ENCODE assay signal across 8 cellular contexts in genomic region chr1:120340838-120341751, GRCh38.
DNase-seq lines count a peak whose midpoint lies in the region; ATAC-seq, FAIRE-seq and TF ChIP-seq lines count a peak whose summit lies in the region.
"Not testable (repeated sequence)": the region's sequence is repeated elsewhere in the genome, so short reads cannot be mapped to it uniquely, and the experiment has no call there.

No MANE protein-coding gene starts in this region.

- not testable (repeated sequence) for FAIRE-seq in astrocyte (lab: Jason Lieb, UNC)

- H3K36me3 Mint-ChIP-seq in activated CD8-positive, alpha-beta T cell treated with anti-CD3 and anti-CD28 coated beads, Interleukin-2, amount 10 ng/mL, durations not matched to agents 7 days and 5 days (ENCODE audit: low read depth); astrocyte (ENCODE audit: low read depth, unreplicated experiment); mesothelial cell of epicardium: not testable (repeated sequence)

- peak overlapping the region; percentile 84 for H3K4me2 ChIP-seq in PC-9
- peak overlapping the region; percentile 80 for H3K4me2 ChIP-seq in astrocyte (ENCODE audit: low read length)

- ATAC-seq in activated CD8-positive, alpha-beta T cell treated with anti-CD3 and anti-CD28 coated beads, Interleukin-2, amount 10 ng/mL, durations not matched to agents 7 days and 5 days = not testable (repeated sequence)

- peak in 1 of 2 donors; percentile 63 for TF ChIP-seq POLR2A in thyroid gland (IDR thresholded peaks at IDR 0.05)

- H3F3A ChIP-seq in PC-9 (ENCODE audit: insufficient read depth, low read depth) = not testable (repeated sequence)

- intact Hi-C loops in PC-9 (cut with micrococcal nuclease; ENCODE audit: unreplicated experiment); thyroid gland (cut with DNase I): not testable (repeated sequence)

- not testable (repeated sequence) for H3K9ac ChIP-seq in astrocyte (ENCODE audit: low read length)
- peak overlapping the region in 1 of 3 donors; percentile 25 for H3K9ac ChIP-seq in skeletal muscle tissue (ENCODE audit: low read depth in 1 of 3, low read length in 3 of 3)

- H3K9me3 Mint-ChIP-seq in activated CD8-positive, alpha-beta T cell treated with anti-CD3 and anti-CD28 coated beads, Interleukin-2, amount 10 ng/mL, durations not matched to agents 7 days and 5 days (ENCODE audit: insufficient read depth); astrocyte (ENCODE audit: unreplicated experiment); mesothelial cell of epicardium: not testable (repeated sequence)

- H3K4me3 ChIP-seq in GM06990 (replicated peaks; ENCODE audit: low read depth, low read length) (peak overlapping the region; percentile 55), PC-9 (peak overlapping the region; percentile 56; the same call in 1 of the 2 replicates), fibroblast of villous mesenchyme (ENCODE audit: low read depth, low read length) (peak overlapping the region; percentile 60), skeletal muscle tissue (ENCODE audit: low read length in 3 of 3) (peak overlapping the region in 2 of 3 donors; percentile 38 to 61), thyroid gland (replicated peaks in 1 of 3) (peak overlapping the region in 2 of 3 donors; percentile 30 to 47)
- not testable (repeated sequence) for H3K4me3 ChIP-seq in astrocyte (ENCODE audit: insufficient read depth, low read depth, low read length)

- CTCF ChIA-PET in PC-9 (lab: Charles Lee); activated CD8-positive, alpha-beta T cell treated with anti-CD3 and anti-CD28 coated beads, Interleukin-2, amount 10 ng/mL, durations not matched to agents 7 days and 5 days (lab: Charles Lee): not testable (repeated sequence)

- POLR2A ChIA-PET in PC-9 (lab: Charles Lee; ENCODE audit: unreplicated experiment); activated CD8-positive, alpha-beta T cell treated with anti-CD3 and anti-CD28 coated beads, Interleukin-2, amount 10 ng/mL, durations not matched to agents 7 days and 5 days (lab: Charles Lee): not testable (repeated sequence)

- not testable (repeated sequence) for H3K9me3 ChIP-seq in PC-9 (ENCODE audit: insufficient read depth, low read depth); astrocyte (ENCODE audit: insufficient read depth, low read depth, low read length); skeletal muscle tissue (ENCODE audit: control insufficient read depth in 3 of 3, low read length in 3 of 3); thyroid gland

- not testable (repeated sequence) for H4K20me1 ChIP-seq in PC-9 (ENCODE audit: insufficient read depth); astrocyte (ENCODE audit: insufficient read depth, low read length)

- H3K27me3 Mint-ChIP-seq in activated CD8-positive, alpha-beta T cell treated with anti-CD3 and anti-CD28 coated beads, Interleukin-2, amount 10 ng/mL, durations not matched to agents 7 days and 5 days (ENCODE audit: low read depth); astrocyte (ENCODE audit: low read depth, unreplicated experiment); mesothelial cell of epicardium (ENCODE audit: low read depth): not testable (repeated sequence)

- 0% methylated on average over 7 of the region's 78 CpGs; no CpG with 5 or more reads in 1 of the 2 donors for WGBS in thyroid gland, 2 donors

- TF ChIP-seq CTCF in GM06990 (IDR thresholded peaks at IDR 0.05; ENCODE audit: insufficient read depth, low read length, poor library complexity, severe bottlenecking); PC-9 (conservative IDR thresholded peaks at IDR 0.05); astrocyte (IDR thresholded peaks at IDR 0.05; ENCODE audit: insufficient read depth, low read depth, low read length); fibroblast of villous mesenchyme (IDR thresholded peaks at IDR 0.05; ENCODE audit: insufficient read depth, low read depth, low read length); mesothelial cell of epicardium (IDR thresholded peaks at IDR 0.05; ENCODE audit: unreplicated experiment); thyroid gland (IDR thresholded peaks at IDR 0.05): not testable (repeated sequence)

- H3K4me3 Mint-ChIP-seq in activated CD8-positive, alpha-beta T cell treated with anti-CD3 and anti-CD28 coated beads, Interleukin-2, amount 10 ng/mL, durations not matched to agents 7 days and 5 days = peak overlapping the region; percentile 81
- H3K4me3 Mint-ChIP-seq in astrocyte (ENCODE audit: unreplicated experiment) = peak overlapping the region; percentile 90
- peak overlapping the region; percentile 66 for H3K4me3 Mint-ChIP-seq in mesothelial cell of epicardium

- H3K4me1 Mint-ChIP-seq in activated CD8-positive, alpha-beta T cell treated with anti-CD3 and anti-CD28 coated beads, Interleukin-2, amount 10 ng/mL, durations not matched to agents 7 days and 5 days (ENCODE audit: low read depth); astrocyte (ENCODE audit: low read depth, unreplicated experiment); mesothelial cell of epicardium: not testable (repeated sequence)

- peak overlapping the region; percentile 72 for H3K27ac Mint-ChIP-seq in activated CD8-positive, alpha-beta T cell treated with anti-CD3 and anti-CD28 coated beads, Interleukin-2, amount 10 ng/mL, durations not matched to agents 7 days and 5 days
- H3K27ac Mint-ChIP-seq in astrocyte (ENCODE audit: unreplicated experiment) = not testable (repeated sequence)
- peak overlapping the region; percentile 78 for H3K27ac Mint-ChIP-seq in mesothelial cell of epicardium

- not testable (repeated sequence) for H2AFZ ChIP-seq in PC-9; astrocyte (ENCODE audit: low read depth, low read length)

- not testable (repeated sequence) for H3K27me3 ChIP-seq in GM06990 (replicated peaks; ENCODE audit: control insufficient read depth, insufficient read depth, low read length); PC-9 (ENCODE audit: insufficient read depth, low read depth); astrocyte (ENCODE audit: insufficient read depth, low read length); skeletal muscle tissue (ENCODE audit: control insufficient read depth in 3 of 3, insufficient read depth in 3 of 3, low read length in 3 of 3); thyroid gland

- not testable (repeated sequence) for H3K79me2 ChIP-seq in PC-9 (ENCODE audit: low read depth); astrocyte (ENCODE audit: insufficient read depth, low read length)

- H3K9me2 ChIP-seq in PC-9 (ENCODE audit: insufficient read depth) = not testable (repeated sequence)

- DNase-seq in GM06990 (ENCODE audit: extremely low read depth, insufficient read length) = peak; percentile 17
- DNase-seq in PC-9 = peak in 1 of 2 experiments; percentile 38
- peak; percentile 62 for DNase-seq in activated CD8-positive, alpha-beta T cell treated with anti-CD3 and anti-CD28 coated beads, Interleukin-2, amount 10 ng/mL, durations not matched to agents 7 days and 5 days
- not testable (repeated sequence) for DNase-seq in astrocyte (ENCODE audit: low read depth); fibroblast of villous mesenchyme (ENCODE audit: low read depth)
- DNase-seq in mesothelial cell of epicardium (ENCODE audit: low spot score in 2 of 2, unreplicated experiment in 2 of 2) = peak in 1 of 2 experiments; percentile 47
- DNase-seq in thyroid gland = peak; percentile 33

- H3K36me3 ChIP-seq in GM06990 (ENCODE audit: control insufficient read depth, insufficient read depth, low read length); PC-9 (ENCODE audit: low read depth); astrocyte (ENCODE audit: insufficient read depth, low read length); skeletal muscle tissue (ENCODE audit: control insufficient read depth in 3 of 3, insufficient read depth in 3 of 3, low read length in 3 of 3); thyroid gland: not testable (repeated sequence)

- H3K27ac ChIP-seq in PC-9; astrocyte (ENCODE audit: low read depth, low read length): not testable (repeated sequence)
- peak overlapping the region; percentile 56 for H3K27ac ChIP-seq in skeletal muscle tissue (ENCODE audit: low read depth, low read length)
- H3K27ac ChIP-seq in thyroid gland = peak overlapping the region in 1 of 3 donors; percentile 76

- H3K4me1 ChIP-seq in PC-9 (replicated peaks; ENCODE audit: insufficient read depth); astrocyte (ENCODE audit: insufficient read depth, low read length); skeletal muscle tissue (ENCODE audit: control insufficient read depth in 3 of 3, insufficient read depth in 3 of 3, low read length in 3 of 3); thyroid gland: not testable (repeated sequence)

- BruUV-seq in PC-9 (replicated peaks; lab: Mats Ljungman, UMichigan) = TSS peak; percentile 46
